In the genomic region with DNA sequence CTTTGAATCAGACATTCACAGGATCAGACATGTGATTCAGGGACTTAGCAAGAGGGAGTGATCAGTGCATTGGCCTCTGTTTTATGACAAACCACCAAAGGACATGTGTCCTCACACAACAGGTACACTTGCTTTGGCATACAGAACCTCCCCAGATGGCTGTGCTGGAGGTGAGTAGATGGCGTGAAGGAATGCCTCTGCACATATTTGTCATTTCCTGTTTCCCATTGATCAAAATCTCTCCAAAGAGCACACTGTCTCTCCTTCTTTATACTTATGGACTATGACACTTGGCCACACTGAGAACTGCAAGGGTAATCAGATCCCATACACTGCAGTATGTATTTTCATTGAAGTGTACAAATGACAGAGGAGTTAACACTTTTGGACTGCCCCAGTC, we compare ENCODE assay signal across 27 cellular contexts.
DNase-seq lines count a peak whose midpoint lies in the region; ATAC-seq, FAIRE-seq and TF ChIP-seq lines count a peak whose summit lies in the region.
"Had no signal": no experiment of that assay in that cellular context is flagged by ENCODE, and none has a peak within 500 bp of the region (broad histone marks: within the 10 kb centered on the region; RNA-seq: fewer than 3 reads in every experiment).

No MANE protein-coding gene starts in this region.

- no TSS peak for BruUV-seq in A673 (replicated peaks; lab: Mats Ljungman, UMichigan)

- H3K27ac ChIP-seq in A673 (ENCODE audit: low read depth, low read length, poor library complexity, severe bottlenecking) (no peak overlapping the region), VCaP (peak overlapping the region; percentile 33; the same call in 1 of the 2 replicates)
- H3K27ac ChIP-seq: SK-N-MC had no signal

- H3K4me3 ChIP-seq in A673 (ENCODE audit: low read depth, low read length, poor library complexity, severe bottlenecking): no peak overlapping the region
- H3K4me3 ChIP-seq in kidney epithelial cell (ENCODE audit: low read depth, low read length): no peak overlapping the region
- H3K4me3 ChIP-seq in HAP-1: no peak overlapping the region
- H3K4me3 ChIP-seq: SK-N-MC had no signal

- H3K9me3 ChIP-seq in A673 (ENCODE audit: low read depth, low read length, poor library complexity, severe bottlenecking) (no peaks in the 10 kb centered on the region), HAP-1 (no peaks in the 10 kb centered on the region)

- DNase-seq in A673 (ENCODE audit: low spot score) (peak; percentile 29), GM12892 (ENCODE audit: insufficient read length) (no peak), kidney epithelial cell (ENCODE audit: low read depth) (peak; percentile 47), HAP-1 (ENCODE audit: low spot score in 2 of 2) (no peak), head of caudate nucleus (no peak)
- DNase-seq: 8988T; AML-193; C1 segment of cervical spinal cord; CD8-positive, alpha-beta T cell; KBM-7; NCI-H1092; NCI-H146; NCI-H2029; NCI-H226; NCI-H510A treated with DMSO at 0.1 percent for 48 hours; NCI-H774; NK-92 treated with Interleukin-12 subunit alpha and Interleukin-12 subunit beta, amount 100 ng/mL, for 24 hours; SHP77; SW 1271; T-helper 2 cell had no signal

- peaks cover 14% of the 10 kb centered on the region for H3K4me1 ChIP-seq in A673 (ENCODE audit: insufficient read depth, low read length, poor library complexity, severe bottlenecking)
- H3K4me1 ChIP-seq in HAP-1: peaks cover 7% of the 10 kb centered on the region; the same call in 1 of the 2 replicates

- H3K27me3 ChIP-seq in A673 (replicated peaks; ENCODE audit: insufficient read depth, low read depth, low read length, poor library complexity): no peaks in the 10 kb centered on the region
- H3K27me3 ChIP-seq in kidney epithelial cell (ENCODE audit: control insufficient read depth, insufficient read depth, low read length): no peaks in the 10 kb centered on the region
- H3K27me3 ChIP-seq in HAP-1 (ENCODE audit: low read depth): no peaks in the 10 kb centered on the region

- peak; percentile 27 for FAIRE-seq in GM12892 (lab: Jason Lieb, UNC)
- FAIRE-seq: GM12891, H54, HepG2 had no signal

- TF ChIP-seq CTCF in A673 (conservative IDR thresholded peaks at IDR 0.05; ENCODE audit: low read depth, low read length): no peak
- TF ChIP-seq CTCF in VCaP (conservative IDR thresholded peaks at IDR 0.05): no peak
- no peak for TF ChIP-seq CTCF in kidney epithelial cell (IDR thresholded peaks at IDR 0.05; ENCODE audit: insufficient read depth, low read length, poor library complexity, severe bottlenecking)

- in situ Hi-C loops in HAP-1 (cut with MboI; ENCODE audit: low sequenced_read_pairs): no loop called here

- POLR2A ChIA-PET in A673 (lab: Charles Lee; ENCODE audit: low non-redundant PET): no interaction called here

- no peak for TF ChIP-seq POLR2A in GM12892 (IDR thresholded peaks at IDR 0.05; ENCODE audit: low read depth, low read length)

- CTCF ChIA-PET in A673 (lab: Charles Lee): no interaction called here

- no peak for ATAC-seq in HG03342 (IDR thresholded peaks at IDR 0.05; ENCODE audit: unreplicated experiment)
- ATAC-seq in GM19467 (IDR thresholded peaks at IDR 0.05; ENCODE audit: unreplicated experiment): no peak
- ATAC-seq: CD8-positive, alpha-beta T cell; HepG2 had no signal

- intact Hi-C loops in A673 (cut with micrococcal nuclease; ENCODE audit: unreplicated experiment) (no loop called here), head of caudate nucleus (cut with DNase I) (no loop called here)

- H3K36me3 ChIP-seq in A673 (ENCODE audit: insufficient read depth, low read length, poor library complexity, severe bottlenecking): no peaks in the 10 kb centered on the region
- H3K36me3 ChIP-seq in kidney epithelial cell (ENCODE audit: control insufficient read depth, insufficient read depth, low read length): no peaks in the 10 kb centered on the region
- H3K36me3 ChIP-seq in HAP-1 (replicated peaks): no peaks in the 10 kb centered on the region

Comparison
In these comparisons a context has a peak if more than half of its experiments do, and no peak if none do; other contexts are left out.
1. DNase-seq: peak in A673 (single experiment) and kidney epithelial cell (single experiment); none in GM12892 (single experiment), HAP-1 (0 of 2) and head of caudate nucleus (0 of 42).